21 cellular contexts compared by ENCODE assay signal in the genomic region with DNA sequence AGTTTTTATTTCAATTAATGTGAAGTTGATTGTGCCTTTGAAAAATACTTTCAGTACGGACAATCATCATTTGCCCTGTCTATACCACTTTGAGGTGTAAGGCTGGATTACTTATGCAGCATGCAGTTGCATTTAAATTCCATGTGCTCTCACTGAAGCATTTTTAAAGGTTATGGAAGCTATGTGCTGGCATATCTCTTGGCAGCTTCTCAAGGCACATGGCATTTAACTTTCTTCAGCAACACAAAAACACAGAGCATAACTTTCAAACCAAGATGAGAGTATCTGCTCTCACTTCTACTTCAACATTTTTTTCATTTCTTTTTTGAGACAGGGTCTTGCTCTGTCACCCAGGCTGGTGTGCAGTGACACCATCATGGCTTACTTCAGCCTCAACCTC.
DNase-seq lines count a peak whose midpoint lies in the region; ATAC-seq, FAIRE-seq and TF ChIP-seq lines count a peak whose summit lies in the region.
"Had no signal": no experiment of that assay in that cellular context is flagged by ENCODE, and none has a peak within 500 bp of the region (broad histone marks: within the 10 kb centered on the region; RNA-seq: fewer than 3 reads in every experiment).

No MANE protein-coding gene starts in this region.

- no TSS peak for BruUV-seq in GM12878 (replicated peaks; lab: Mats Ljungman, UMichigan)

- H3K79me2 ChIP-seq in GM12878 (ENCODE audit: control insufficient read depth, insufficient read depth, low read length) = no peaks in the 10 kb centered on the region

- 95% methylated on average over 1 of the region's 1 CpG for WGBS in GM12878 (ENCODE audit: insufficient coverage, insufficient replicate concordance, low lambda C conversion rate, missing lambda C conversion rate)

- no peak for TF ChIP-seq RAD21 in GM12878 (IDR thresholded peaks at IDR 0.05; ENCODE audit: insufficient read depth, low read depth, low read length)

- TF ChIP-seq EP300 in GM12878 (IDR thresholded peaks at IDR 0.05; ENCODE audit: borderline replicate concordance in 1 of 2, control insufficient read depth in 1 of 2, low read depth in 2 of 2, low read length in 2 of 2) = no peak

- H3K27ac Mint-ChIP-seq in activated T-helper 2 cell treated with anti-CD3 and anti-CD28 coated beads, Interferon-gamma antibody, Interleukin-2, Interleukin-4, amounts not matched to agents 10 μg/mL and 5 μg/mL and 100 μg/mL, durations not matched to agents 14 hours and 24 hours and 36 hours = no peak overlapping the region
- H3K27ac Mint-ChIP-seq: activated T-helper 17 cell treated with anti-CD3 and anti-CD28 coated beads, Interleukin-2, amount 50 U/mL, for 72 hours; natural killer cell treated with Interleukin-12 subunit alpha and Interleukin-12 subunit beta and Interleukin-15 and Interleukin-18, amount 100 ng/mL, for 72 hours had no signal

- FAIRE-seq in GM12878 (lab: Jason Lieb, UNC) = peak; percentile 31
- FAIRE-seq: HepG2 had no signal

- H3K9me3 ChIP-seq in GM12878 (replicated peaks; ENCODE audit: control insufficient read depth, insufficient read depth, low read length) = no peaks in the 10 kb centered on the region; the same call in 2 of the 3 replicates
- H3K9me3 ChIP-seq: upper lobe of left lung had no signal

- intact Hi-C loops in Right ventricle myocardium superior (cut with DNase I) = no loop called here
- intact Hi-C loops in Right ventricle myocardium inferior (cut with DNase I) = no loop called here
- intact Hi-C loops in GM12878 (cut with micrococcal nuclease; ENCODE audit: unreplicated experiment) = no loop called here
- intact Hi-C loops in activated T-helper 2 cell treated with anti-CD3 and anti-CD28 coated beads, Interferon-gamma antibody, Interleukin-2, Interleukin-4, amounts not matched to agents 10 μg/mL and 5 μg/mL and 100 μg/mL, durations not matched to agents 14 hours and 24 hours and 36 hours (cut with micrococcal nuclease) = loop anchor here (5.0 kb wide), 1 partner anchor 35 kb away; no protein-coding TSS in a partner anchor

- no peaks in the 10 kb centered on the region for H4K20me1 ChIP-seq in GM12878 (ENCODE audit: control insufficient read depth, insufficient read depth)

- no peaks in the 10 kb centered on the region for H3K27me3 Mint-ChIP-seq in activated T-helper 2 cell treated with anti-CD3 and anti-CD28 coated beads, Interferon-gamma antibody, Interleukin-2, Interleukin-4, amounts not matched to agents 10 μg/mL and 5 μg/mL and 100 μg/mL, durations not matched to agents 14 hours and 24 hours and 36 hours (ENCODE audit: low read depth)
- H3K27me3 Mint-ChIP-seq: activated T-helper 17 cell treated with anti-CD3 and anti-CD28 coated beads, Interleukin-2, amount 50 U/mL, for 72 hours; natural killer cell treated with Interleukin-12 subunit alpha and Interleukin-12 subunit beta and Interleukin-15 and Interleukin-18, amount 100 ng/mL, for 72 hours had no signal

- H3K36me3 Mint-ChIP-seq in activated T-helper 2 cell treated with anti-CD3 and anti-CD28 coated beads, Interferon-gamma antibody, Interleukin-2, Interleukin-4, amounts not matched to agents 10 μg/mL and 5 μg/mL and 100 μg/mL, durations not matched to agents 14 hours and 24 hours and 36 hours (ENCODE audit: low read depth) = peaks cover 13% of the 10 kb centered on the region
- H3K36me3 Mint-ChIP-seq: natural killer cell treated with Interleukin-12 subunit alpha and Interleukin-12 subunit beta and Interleukin-15 and Interleukin-18, amount 100 ng/mL, for 72 hours had no signal

- TF ChIP-seq CTCF in GM12878 (IDR thresholded peaks at IDR 0.05 in 2 of 3, conservative IDR thresholded peaks at IDR 0.05 in 1 of 3; ENCODE audit: control insufficient read depth in 2 of 3, extremely low read depth in 1 of 3, insufficient read depth in 1 of 3, low read depth in 3 of 3, low read length in 3 of 3) = no peak

- no peak overlapping the region for H3K4me3 ChIP-seq in GM12878
- H3K4me3 ChIP-seq: upper lobe of left lung had no signal

- H3K4me2 ChIP-seq in GM12878 (ENCODE audit: control insufficient read depth, insufficient read depth) = no peak overlapping the region

- TF ChIP-seq POLR2A in GM12878 (IDR thresholded peaks at IDR 0.05; ENCODE audit: low read depth, low read length) = no peak

- H3K9ac ChIP-seq in GM12878 (ENCODE audit: control insufficient read depth, insufficient read depth, low read length) = no peak overlapping the region

- no peaks in the 10 kb centered on the region for H3K27me3 ChIP-seq in GM12878 (replicated peaks in 1 of 2; ENCODE audit: control insufficient read depth in 2 of 2, insufficient read depth in 2 of 2, low read length in 1 of 2)
- H3K27me3 ChIP-seq: upper lobe of left lung had no signal

- no peak overlapping the region for H3K27ac ChIP-seq in GM12878 (ENCODE audit: control insufficient read depth, insufficient read depth)
- H3K27ac ChIP-seq: upper lobe of left lung had no signal

- H3K9me3 Mint-ChIP-seq in activated T-helper 2 cell treated with anti-CD3 and anti-CD28 coated beads, Interferon-gamma antibody, Interleukin-2, Interleukin-4, amounts not matched to agents 10 μg/mL and 5 μg/mL and 100 μg/mL, durations not matched to agents 14 hours and 24 hours and 36 hours = peaks cover 11% of the 10 kb centered on the region
- H3K9me3 Mint-ChIP-seq: activated T-helper 17 cell treated with anti-CD3 and anti-CD28 coated beads, Interleukin-2, amount 50 U/mL, for 72 hours; natural killer cell treated with Interleukin-12 subunit alpha and Interleukin-12 subunit beta and Interleukin-15 and Interleukin-18, amount 100 ng/mL, for 72 hours had no signal

- H3K4me3 Mint-ChIP-seq in activated T-helper 2 cell treated with anti-CD3 and anti-CD28 coated beads, Interferon-gamma antibody, Interleukin-2, Interleukin-4, amounts not matched to agents 10 μg/mL and 5 μg/mL and 100 μg/mL, durations not matched to agents 14 hours and 24 hours and 36 hours (ENCODE audit: low read depth) = no peak overlapping the region
- H3K4me3 Mint-ChIP-seq: activated T-helper 17 cell treated with anti-CD3 and anti-CD28 coated beads, Interleukin-2, amount 50 U/mL, for 72 hours; natural killer cell treated with Interleukin-12 subunit alpha and Interleukin-12 subunit beta and Interleukin-15 and Interleukin-18, amount 100 ng/mL, for 72 hours had no signal

- POLR2A ChIA-PET in GM12878 (lab: Charles Lee) = no interaction called here

- ATAC-seq in Right ventricle myocardium superior (ENCODE audit: poor library complexity) = peak; percentile 60
- no peak for ATAC-seq in Right ventricle myocardium inferior
- ATAC-seq in GM12878 = no peak
- ATAC-seq in GM21786 (IDR thresholded peaks at IDR 0.05; ENCODE audit: unreplicated experiment) = no peak
- ATAC-seq: HepG2; natural killer cell treated with Interleukin-12 subunit alpha and Interleukin-12 subunit beta and Interleukin-15 and Interleukin-18, amount 100 ng/mL, for 72 hours had no signal

- in situ Hi-C loops in GM12878 (cut with MboI) = no loop called here

- no peaks in the 10 kb centered on the region for H3K36me3 ChIP-seq in GM12878 (ENCODE audit: control insufficient read depth in 2 of 2, insufficient read depth in 2 of 2, low read length in 1 of 2)
- H3K36me3 ChIP-seq: upper lobe of left lung had no signal

- DNase-seq in Right ventricle myocardium superior (no peak), Right ventricle myocardium inferior (ENCODE audit: missing footprints) (no peak), NCI-H226 (peak; percentile 33), GM12878 (ENCODE audit: low read depth, low spot score) (no peak), iris pigment epithelial cell (ENCODE audit: low read depth) (peak; percentile 31), globus pallidus (ENCODE audit: low spot score) (no peak)
- no peak for DNase-seq in activated T-helper 2 cell treated with anti-CD3 and anti-CD28 coated beads, Interferon-gamma antibody, Interleukin-2, Interleukin-4, amounts not matched to agents 10 μg/mL and 5 μg/mL and 100 μg/mL, durations not matched to agents 14 hours and 24 hours and 36 hours (ENCODE audit: low spot score)
- DNase-seq: activated CD4-positive, alpha-beta T cell treated with anti-CD3 and anti-CD28 coated beads for 48 hours; C1 segment of cervical spinal cord; caudate nucleus; GOT3; midbrain; NCI-H1105; NCI-H2029 treated with DMSO at 0.1 percent for 48 hours; NCI-H446 treated with DMSO at 0.1 percent for 48 hours; retina; upper lobe of left lung had no signal

- H2AFZ ChIP-seq in GM12878 (ENCODE audit: control insufficient read depth, low read depth, low read length) = no peak overlapping the region

- H3K4me1 ChIP-seq in GM12878 (ENCODE audit: control insufficient read depth, insufficient read depth, low read length) = no peaks in the 10 kb centered on the region
- H3K4me1 ChIP-seq: upper lobe of left lung had no signal

- RAD21 ChIA-PET in GM12878 (lab: Charles Lee; ENCODE audit: unreplicated experiment) = no interaction called here

- SMC1A ChIA-PET in GM12878 (lab: Charles Lee; ENCODE audit: uncharacterized antibody, unreplicated experiment) = interaction anchor here (1.1 kb wide), 1 partner anchor 183 kb away, joined by 3 read pairs; no protein-coding TSS in a partner anchor

- CTCF ChIA-PET in GM12878 (lab: Yijun Ruan, JAX) = interaction anchor here (1.5 kb wide), 1 partner anchor 312 kb away, joined by 3 read pairs; no protein-coding TSS in a partner anchor

- H3K4me1 Mint-ChIP-seq in activated T-helper 2 cell treated with anti-CD3 and anti-CD28 coated beads, Interferon-gamma antibody, Interleukin-2, Interleukin-4, amounts not matched to agents 10 μg/mL and 5 μg/mL and 100 μg/mL, durations not matched to agents 14 hours and 24 hours and 36 hours (ENCODE audit: low read depth) = peaks cover 32% of the 10 kb centered on the region

TF ChIP-seq in GM12878, 131 proteins besides CTCF, POLR2A, EP300 and RAD21 (continues in another document):
- TF ChIP-seq ZBED1 (IDR thresholded peaks at IDR 0.05; ENCODE audit: borderline replicate concordance) = no peak
- TF ChIP-seq, protein P1, sequence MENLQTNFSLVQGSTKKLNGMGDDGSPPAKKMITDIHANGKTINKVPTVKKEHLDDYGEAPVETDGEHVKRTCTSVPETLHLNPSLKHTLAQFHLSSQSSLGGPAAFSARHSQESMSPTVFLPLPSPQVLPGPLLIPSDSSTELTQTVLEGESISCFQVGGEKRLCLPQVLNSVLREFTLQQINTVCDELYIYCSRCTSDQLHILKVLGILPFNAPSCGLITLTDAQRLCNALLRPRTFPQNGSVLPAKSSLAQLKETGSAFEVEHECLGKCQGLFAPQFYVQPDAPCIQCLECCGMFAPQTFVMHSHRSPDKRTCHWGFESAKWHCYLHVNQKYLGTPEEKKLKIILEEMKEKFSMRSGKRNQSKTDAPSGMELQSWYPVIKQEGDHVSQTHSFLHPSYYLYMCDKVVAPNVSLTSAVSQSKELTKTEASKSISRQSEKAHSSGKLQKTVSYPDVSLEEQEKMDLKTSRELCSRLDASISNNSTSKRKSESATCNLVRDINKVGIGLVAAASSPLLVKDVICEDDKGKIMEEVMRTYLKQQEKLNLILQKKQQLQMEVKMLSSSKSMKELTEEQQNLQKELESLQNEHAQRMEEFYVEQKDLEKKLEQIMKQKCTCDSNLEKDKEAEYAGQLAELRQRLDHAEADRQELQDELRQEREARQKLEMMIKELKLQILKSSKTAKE (IDR thresholded peaks at IDR 0.05; ENCODE audit: low read depth, poor library complexity, severe bottlenecking) = no peak

Comparison
In these comparisons a context has a peak if more than half of its experiments do, and no peak if none do; other contexts are left out.
1. DNase-seq: peak in NCI-H226 (single experiment) and iris pigment epithelial cell (single experiment); none in Right ventricle myocardium superior (single experiment), Right ventricle myocardium inferior (single experiment), GM12878 (single experiment), globus pallidus (single experiment) and activated T-helper 2 cell treated with anti-CD3 and anti-CD28 coated beads, Interferon-gamma antibody, Interleukin-2, Interleukin-4, amounts not matched to agents 10 μg/mL and 5 μg/mL and 100 μg/mL, durations not matched to agents 14 hours and 24 hours and 36 hours (single experiment).